14 cellular contexts compared by ENCODE assay signal in the genomic region with DNA sequence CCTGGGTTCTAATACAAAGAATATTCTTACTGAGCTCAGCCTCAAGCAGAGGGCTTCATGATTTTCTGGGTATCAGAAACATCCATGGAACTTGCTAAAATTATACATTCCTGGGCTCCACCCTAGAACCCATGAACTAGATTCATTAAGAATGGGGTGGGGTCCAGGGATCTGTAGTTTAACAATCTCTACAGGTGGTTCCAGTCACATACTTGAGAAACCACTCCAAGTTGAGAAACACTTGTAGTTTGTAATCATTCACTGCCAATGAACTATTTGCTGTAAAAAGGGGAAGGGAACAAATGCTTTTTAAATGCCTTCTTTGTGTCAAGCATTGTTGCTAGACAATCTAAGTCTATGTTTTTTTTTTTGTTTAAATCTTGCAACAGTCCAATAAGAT.
"Had no signal": no experiment of that assay in that cellular context is flagged by ENCODE, and none has a peak within 500 bp of the region (broad histone marks: within the 10 kb centered on the region; RNA-seq: fewer than 3 reads in every experiment).

No MANE protein-coding gene starts in this region.

- H3K4me3 ChIP-seq: transverse colon had no signal

- DNase-seq: activated CD4-positive, alpha-beta memory T cell treated with anti-CD3 and anti-CD28 coated beads for 36 hours; activated CD4-positive, alpha-beta T cell treated with anti-CD3 and anti-CD28 coated beads for 36 hours; activated gamma-delta T cell treated with Interleukin-2 at 50 U/mL for 16 hours; activated T-cell treated with anti-CD3 and anti-CD28 coated beads, Interleukin-2, amount 50 U/mL, for 48 hours; anterior cingulate cortex; cerebellar nuclear complex; head of caudate nucleus; retina; T-helper 2 cell; transverse colon had no signal

- H3K36me3 ChIP-seq: transverse colon had no signal

- H3K9me3 ChIP-seq: transverse colon had no signal

- H3K4me3 Mint-ChIP-seq: activated CD4-positive, alpha-beta memory T cell treated with anti-CD3 and anti-CD28 coated beads for 36 hours; activated CD4-positive, alpha-beta T cell treated with anti-CD3 and anti-CD28 coated beads for 36 hours; activated naive CD8-positive, alpha-beta T cell; dendritic cell treated with granulocyte-macrophage colony-stimulating factor and Interleukin-4, amounts not matched to agents 40 ng/mL and 50 ng/mL, for 4 days; stimulated activated memory B cell treated with anti-CD40 and anti-IgM and Interleukin-4, amounts not matched to agents 10 μg/mL and 1 μg/mL and 100 μg/mL, for 72 hours had no signal

- H3K27me3 Mint-ChIP-seq: activated CD4-positive, alpha-beta memory T cell treated with anti-CD3 and anti-CD28 coated beads for 36 hours; activated CD4-positive, alpha-beta T cell treated with anti-CD3 and anti-CD28 coated beads for 36 hours; activated naive CD8-positive, alpha-beta T cell; dendritic cell treated with granulocyte-macrophage colony-stimulating factor and Interleukin-4, amounts not matched to agents 40 ng/mL and 50 ng/mL, for 4 days; stimulated activated memory B cell treated with anti-CD40 and anti-IgM and Interleukin-4, amounts not matched to agents 10 μg/mL and 1 μg/mL and 100 μg/mL, for 72 hours had no signal

- ATAC-seq: activated CD4-positive, alpha-beta T cell treated with anti-CD3 and anti-CD28 coated beads for 36 hours; stimulated activated memory B cell treated with anti-CD40 and anti-IgM and Interleukin-4, amounts not matched to agents 10 μg/mL and 1 μg/mL and 100 μg/mL, for 72 hours had no signal

- H3K27me3 ChIP-seq: transverse colon had no signal

- H3K27ac Mint-ChIP-seq: activated CD4-positive, alpha-beta T cell treated with anti-CD3 and anti-CD28 coated beads for 36 hours; activated naive CD8-positive, alpha-beta T cell; dendritic cell treated with granulocyte-macrophage colony-stimulating factor and Interleukin-4, amounts not matched to agents 40 ng/mL and 50 ng/mL, for 4 days had no signal

- H3K27ac ChIP-seq: epithelial cell of prostate had no signal
